9 cellular contexts compared by ENCODE assay signal in genomic region chr7:99617187-99617781, GRCh38. TPM values are rescaled to one million over a fixed set of nuclear protein-coding genes. Genes with fewer than 3 reads are reported as not detected.
DNase-seq lines count a peak whose midpoint lies in the region; ATAC-seq and TF ChIP-seq lines count a peak whose summit lies in the region.
"Had no signal": no experiment of that assay in that cellular context is flagged by ENCODE, and none has a peak within 500 bp of the region (broad histone marks: within the 10 kb centered on the region; RNA-seq: fewer than 3 reads in every experiment).

No MANE protein-coding gene starts in this region.

- peak overlapping the region; percentile 43 for H3K4me2 ChIP-seq in neural cell (ENCODE audit: low read length)

- no peaks in the 10 kb centered on the region for H3K9me2 ChIP-seq in neural cell (ENCODE audit: insufficient read depth, low read length)

- H3K27me3 ChIP-seq in HUES64 (ENCODE audit: insufficient read depth, low read length) = no peaks in the 10 kb centered on the region
- no peaks in the 10 kb centered on the region for H3K27me3 ChIP-seq in neural cell (ENCODE audit: insufficient read depth, low read depth, low read length)

- no peak for TF ChIP-seq RAD21 in neural cell (conservative IDR thresholded peaks at IDR 0.05)

- peak; percentile 49 for ATAC-seq in GM18505 (IDR thresholded peaks at IDR 0.05; ENCODE audit: unreplicated experiment)
- no peak for ATAC-seq in left colon

- H3K4me1 ChIP-seq in HUES64 (ENCODE audit: insufficient read depth, low read length) = peaks cover 13% of the 10 kb centered on the region; the same call in 1 of the 2 replicates

- H3K27ac ChIP-seq in HUES64 (ENCODE audit: low read depth, low read length) (peak overlapping the region; percentile 70), cingulate gyrus (ENCODE audit: low read depth, low read length) (peak overlapping the region; percentile 88), neural cell (ENCODE audit: low read length) (peak overlapping the region; percentile 83)

- DNase-seq in COLO668 (lab: John Stamatoyannopoulos, UW; ENCODE audit: unreplicated experiment) (no peak), AG20443 (ENCODE audit: low spot score) (no peak), NCI-H1105 treated with DMSO at 0.1 percent for 48 hours (lab: John Stamatoyannopoulos, UW) (no peak), left colon (no peak)

- no peaks in the 10 kb centered on the region for H4K20me1 ChIP-seq in neural cell (ENCODE audit: insufficient read depth)

- peak overlapping the region; percentile 94 for H3K9ac ChIP-seq in HUES64 (ENCODE audit: low read depth, low read length)
- peak overlapping the region; percentile 94 for H3K9ac ChIP-seq in neural cell (ENCODE audit: low read length)

- no peaks in the 10 kb centered on the region for H3K9me3 ChIP-seq in HUES64 (ENCODE audit: insufficient read depth, low read depth, low read length)
- no peaks in the 10 kb centered on the region for H3K9me3 ChIP-seq in neural cell (ENCODE audit: low read length)

- peaks cover 42% of the 10 kb centered on the region for H3K36me3 ChIP-seq in HUES64 (ENCODE audit: insufficient read depth, low read length)
- H3K36me3 ChIP-seq in neural cell (ENCODE audit: insufficient read depth, low read length) = peaks cover 6% of the 10 kb centered on the region

- peak overlapping the region; percentile 67 for H3K4me3 ChIP-seq in HUES64 (ENCODE audit: low read length)
- H3K4me3 ChIP-seq in neural cell (ENCODE audit: low read length) = peak overlapping the region; percentile 99

- peak overlapping the region; percentile 84 for H2AFZ ChIP-seq in neural cell (ENCODE audit: low read depth, low read length)

- WGBS in HUES64 = 20% methylated on average over 22 of the region's 22 CpGs

- intact Hi-C loops in left colon (cut with DNase I, micrococcal nuclease) = no loop called here

- TF ChIP-seq CTCF in neural cell (IDR thresholded peaks at IDR 0.05; ENCODE audit: poor library complexity, severe bottlenecking) = no peak

- TF ChIP-seq EP300 in neural cell (conservative IDR thresholded peaks at IDR 0.05; ENCODE audit: poor library complexity, severe bottlenecking) = no peak

- TF ChIP-seq POLR2A in GM18505 (IDR thresholded peaks at IDR 0.05; ENCODE audit: borderline replicate concordance, extremely low read depth, insufficient read depth, insufficient read length) = no peak

- H3K79me2 ChIP-seq in neural cell (replicated peaks; ENCODE audit: insufficient read depth, low read length) = peaks cover 16% of the 10 kb centered on the region

- H3F3A ChIP-seq in neural cell (ENCODE audit: insufficient read depth, low read length, poor library complexity, severe bottlenecking) = no peaks in the 10 kb centered on the region

TF ChIP-seq in neural cell, 6 proteins besides CTCF, POLR2A, EP300 and RAD21:
- no peak for TF ChIP-seq TAF1 (IDR thresholded peaks at IDR 0.05; ENCODE audit: low read depth)
- TF ChIP-seq REST (IDR thresholded peaks at IDR 0.05; ENCODE audit: borderline replicate concordance) = no peak
- TF ChIP-seq EZH2 (IDR thresholded peaks at IDR 0.05; ENCODE audit: borderline replicate concordance, insufficient read depth, low read length, poor library complexity, severe bottlenecking) = no peak
- no peak for TF ChIP-seq MXI1 (conservative IDR thresholded peaks at IDR 0.05; ENCODE audit: poor library complexity, severe bottlenecking)
- TF ChIP-seq SMC3 (conservative IDR thresholded peaks at IDR 0.05; ENCODE audit: poor library complexity) = no peak
- no peak for TF ChIP-seq POLR2AphosphoS5 (IDR thresholded peaks at IDR 0.05)

RNA-seq across cellular contexts. Expression of gene ZSCAN25, which starts 0.5 kb away (rescaled TPM):
- 8.9 TPM for polyA plus RNA-seq in HUES64 (2013, experiment 1 of 2)
- 9.2 TPM for polyA plus RNA-seq in HUES64 (2013, experiment 2 of 2)
- 12.1 and 12.2 TPM in 2 replicates for polyA plus RNA-seq in neural cell
- polyA minus RNA-seq in neural cell = 21.9 and 23.2 TPM in 2 replicates
- 10 to 100 TPM; 10.8 to 16.0 TPM for total RNA-seq in left colon

RNA-seq across cellular contexts. Expression of gene TMEM225B, which starts 19.2 kb away (rescaled TPM):
- not detected for polyA plus RNA-seq in HUES64 (2013, experiment 1 of 2)
- 0.32 TPM for polyA plus RNA-seq in HUES64 (2013, experiment 2 of 2)
- 2.9 and 3.6 TPM in 2 replicates for polyA plus RNA-seq in neural cell
- polyA minus RNA-seq in neural cell = 1.3 and 1.7 TPM in 2 replicates
- total RNA-seq in left colon = under 1 TPM in 1 of 2 donors, not detected in 1; 0.45 TPM
- total RNA-seq: SK-MEL-5 had no signal

RNA-seq across cellular contexts. Expression of gene ZNF655, which starts 58.8 kb away (rescaled TPM):
- polyA plus RNA-seq in HUES64 (2013, experiment 1 of 2) = 35.0 TPM
- 34.2 TPM for polyA plus RNA-seq in HUES64 (2013, experiment 2 of 2)
- 89.0 and 92.8 TPM in 2 replicates for polyA plus RNA-seq in neural cell
- 123 and 139 TPM in 2 replicates for polyA minus RNA-seq in neural cell
- 10 to 100 TPM; 69.9 to 71.7 TPM for total RNA-seq in left colon
